In genomic region chr6:142537612-142538478, GRCh38 we compare ENCODE assay signal across 1 cellular context.
A peak's percentile ranks its signal among the peaks of the same experiment; 100 is the strongest.
TF ChIP-seq lines count a peak whose summit lies in the region.

No MANE protein-coding gene starts in this region.

TF ChIP-seq in K562, 482 proteins besides CTCF, POLR2A, EP300 and RAD21 (continued from another document):
- TF ChIP-seq ZBTB26 (CRISPR knock-in tag; IDR thresholded peaks at IDR 0.05) (0 out of 2 replicates have a peak, but pooled peaks have one; percentile 57), TCFL5 (CRISPR knock-in tag; conservative IDR thresholded peaks at IDR 0.05) (no peak)
